ENCODE assay signal across 27 cellular contexts in the genomic region with DNA sequence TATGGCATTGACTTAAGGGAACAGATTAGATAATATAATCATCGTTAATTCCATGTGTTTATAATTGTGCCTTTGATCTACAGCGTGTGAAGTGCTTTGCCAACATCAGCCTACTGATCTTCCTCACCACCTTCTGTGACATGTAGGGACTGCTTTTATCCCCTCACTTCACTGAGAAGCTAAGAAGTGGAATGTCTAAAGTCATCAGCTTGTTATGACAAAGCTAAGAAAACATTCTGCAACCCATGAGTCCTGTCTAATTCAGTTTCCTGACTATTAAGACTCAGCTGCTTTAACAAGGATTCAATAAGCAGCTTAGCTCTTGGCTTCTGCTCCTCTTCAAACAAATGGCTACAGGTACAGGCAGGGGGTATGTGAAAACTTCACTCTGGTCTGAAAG.
DNase-seq lines count a peak whose midpoint lies in the region; ATAC-seq and TF ChIP-seq lines count a peak whose summit lies in the region.
"Had no signal": no experiment of that assay in that cellular context is flagged by ENCODE, and none has a peak within 500 bp of the region (broad histone marks: within the 10 kb centered on the region; RNA-seq: fewer than 3 reads in every experiment).

No MANE protein-coding gene starts in this region.

- no peak overlapping the region for H2AFZ ChIP-seq in neural progenitor cell (replicated peaks)

- no peaks in the 10 kb centered on the region for H3K79me2 ChIP-seq in neural progenitor cell (ENCODE audit: low read depth)

- no peak overlapping the region for H3K4me3 ChIP-seq in neural progenitor cell
- H3K4me3 ChIP-seq: esophagus muscularis mucosa, HAP-1, left lung had no signal

- no peaks in the 10 kb centered on the region for H3K36me3 Mint-ChIP-seq in chondrocyte (ENCODE audit: low read depth)
- H3K36me3 Mint-ChIP-seq in neural progenitor cell, result no peaks in the 10 kb centered on the region
- H3K36me3 Mint-ChIP-seq: activated CD4-positive, alpha-beta memory T cell treated with anti-CD3 and anti-CD28 coated beads for 36 hours; type B pancreatic cell; WTC11 had no signal

- H3F3A ChIP-seq in neural progenitor cell (ENCODE audit: low read depth), result no peaks in the 10 kb centered on the region

- H3K4me3 Mint-ChIP-seq in chondrocyte (ENCODE audit: unreplicated experiment), result no peak overlapping the region
- H3K4me3 Mint-ChIP-seq in neural progenitor cell, result no peak overlapping the region
- H3K4me3 Mint-ChIP-seq: activated CD4-positive, alpha-beta memory T cell treated with anti-CD3 and anti-CD28 coated beads for 36 hours; central memory CD8-positive, alpha-beta T cell; stimulated activated naive CD8-positive, alpha-beta T cell treated with anti-CD3 and anti-CD28 coated beads, Interleukin-15, amount 100 ng/mL, for 72 hours; type B pancreatic cell; WTC11 had no signal

- ATAC-seq in HG03045 (IDR thresholded peaks at IDR 0.05; ENCODE audit: unreplicated experiment) (no peak), GM21717 (IDR thresholded peaks at IDR 0.05; ENCODE audit: unreplicated experiment) (no peak)
- ATAC-seq: HepG2; left lung; PC-3; stimulated activated naive CD8-positive, alpha-beta T cell treated with anti-CD3 and anti-CD28 coated beads, Interleukin-15, amount 100 ng/mL, for 72 hours; WTC11 had no signal

- H3K4me1 Mint-ChIP-seq in chondrocyte (ENCODE audit: low read depth), result peaks cover 35% of the 10 kb centered on the region
- peaks cover 46% of the 10 kb centered on the region for H3K4me1 Mint-ChIP-seq in neural progenitor cell
- H3K4me1 Mint-ChIP-seq: central memory CD8-positive, alpha-beta T cell had no signal

- no peak for TF ChIP-seq CTCF in chondrocyte (IDR thresholded peaks at IDR 0.05)
- TF ChIP-seq CTCF in neural progenitor cell (IDR thresholded peaks at IDR 0.05), result no peak

- H4K20me1 ChIP-seq in neural progenitor cell (ENCODE audit: low read depth), result no peaks in the 10 kb centered on the region

- H3K36me3 ChIP-seq in neural progenitor cell, result no peaks in the 10 kb centered on the region
- H3K36me3 ChIP-seq: esophagus muscularis mucosa, HAP-1, left lung had no signal

- peak overlapping the region; percentile 88 for H3K27ac Mint-ChIP-seq in chondrocyte (ENCODE audit: unreplicated experiment)
- peak overlapping the region; percentile 94 for H3K27ac Mint-ChIP-seq in neural progenitor cell
- H3K27ac Mint-ChIP-seq: activated CD4-positive, alpha-beta memory T cell treated with anti-CD3 and anti-CD28 coated beads for 36 hours; type B pancreatic cell; WTC11 had no signal

- no peak overlapping the region for H3K9ac ChIP-seq in neural progenitor cell

- H3K9me3 Mint-ChIP-seq in chondrocyte (ENCODE audit: low read depth), result peaks cover 6% of the 10 kb centered on the region
- peaks cover 9% of the 10 kb centered on the region for H3K9me3 Mint-ChIP-seq in neural progenitor cell
- H3K9me3 Mint-ChIP-seq: activated CD4-positive, alpha-beta memory T cell treated with anti-CD3 and anti-CD28 coated beads for 36 hours; central memory CD8-positive, alpha-beta T cell had no signal

- H3K27me3 Mint-ChIP-seq in chondrocyte (ENCODE audit: low read depth) (no peaks in the 10 kb centered on the region), neural progenitor cell (ENCODE audit: insufficient read depth, low read depth) (peaks cover 3% of the 10 kb centered on the region)
- H3K27me3 Mint-ChIP-seq: activated CD4-positive, alpha-beta memory T cell treated with anti-CD3 and anti-CD28 coated beads for 36 hours; central memory CD8-positive, alpha-beta T cell; stimulated activated naive CD8-positive, alpha-beta T cell treated with anti-CD3 and anti-CD28 coated beads, Interleukin-15, amount 100 ng/mL, for 72 hours; type B pancreatic cell had no signal

- peak; percentile 6 for DNase-seq in Daoy (ENCODE audit: low read depth)
- peak; percentile 64 for DNase-seq in NCI-H69 (lab: John Stamatoyannopoulos, UW)
- DNase-seq in chondrocyte (ENCODE audit: low spot score), result no peak
- peak; percentile 11 for DNase-seq in neural progenitor cell (ENCODE audit: low spot score)
- DNase-seq in activated naive CD4-positive, alpha-beta T cell treated with Interleukin-2 at 50 U/mL for 16 hours, result no peak
- DNase-seq in activated CD4-positive, alpha-beta T cell treated with anti-CD3 and anti-CD28 coated beads for 1 hour, result no peak
- DNase-seq: activated CD4-positive, alpha-beta memory T cell treated with anti-CD3 and anti-CD28 coated beads for 36 hours; activated gamma-delta T cell; activated T-cell treated with anti-CD3 and anti-CD28 coated beads for 4 hours; AML-193; effector CD4-positive, alpha-beta T cell; left lung; NCI-H1105; NCI-H2107; NCI-H774; PC-3; stimulated activated CD4-positive, alpha-beta T cell treated with anti-CD3 and anti-CD28 coated beads, Interleukin-4, amount 100 ng/mL, for 24 hours; stimulated activated naive CD8-positive, alpha-beta T cell treated with anti-CD3 and anti-CD28 coated beads, Interleukin-15, amount 100 ng/mL, for 72 hours; T-helper 2 cell had no signal

- no peaks in the 10 kb centered on the region for H3K27me3 ChIP-seq in neural progenitor cell
- H3K27me3 ChIP-seq: esophagus muscularis mucosa, left lung had no signal

- no peak overlapping the region for H3K27ac ChIP-seq in neural progenitor cell
- H3K27ac ChIP-seq: esophagus muscularis mucosa, left lung had no signal

- H3K9me3 ChIP-seq in neural progenitor cell (ENCODE audit: low read depth), result no peaks in the 10 kb centered on the region
- H3K9me3 ChIP-seq: esophagus muscularis mucosa, HAP-1, left lung had no signal

- H3K4me2 ChIP-seq in neural progenitor cell, result no peak overlapping the region

- peaks cover 8% of the 10 kb centered on the region for H3K4me1 ChIP-seq in neural progenitor cell

Comparison
In these comparisons a context has a peak if more than half of its experiments do, and no peak if none do; other contexts are left out.
1. DNase-seq: peak in Daoy (single experiment), NCI-H69 (single experiment) and neural progenitor cell (single experiment); none in chondrocyte (single experiment), activated naive CD4-positive, alpha-beta T cell treated with Interleukin-2 at 50 U/mL for 16 hours (single experiment) and activated CD4-positive, alpha-beta T cell treated with anti-CD3 and anti-CD28 coated beads for 1 hour (single experiment).